In the genomic region with DNA sequence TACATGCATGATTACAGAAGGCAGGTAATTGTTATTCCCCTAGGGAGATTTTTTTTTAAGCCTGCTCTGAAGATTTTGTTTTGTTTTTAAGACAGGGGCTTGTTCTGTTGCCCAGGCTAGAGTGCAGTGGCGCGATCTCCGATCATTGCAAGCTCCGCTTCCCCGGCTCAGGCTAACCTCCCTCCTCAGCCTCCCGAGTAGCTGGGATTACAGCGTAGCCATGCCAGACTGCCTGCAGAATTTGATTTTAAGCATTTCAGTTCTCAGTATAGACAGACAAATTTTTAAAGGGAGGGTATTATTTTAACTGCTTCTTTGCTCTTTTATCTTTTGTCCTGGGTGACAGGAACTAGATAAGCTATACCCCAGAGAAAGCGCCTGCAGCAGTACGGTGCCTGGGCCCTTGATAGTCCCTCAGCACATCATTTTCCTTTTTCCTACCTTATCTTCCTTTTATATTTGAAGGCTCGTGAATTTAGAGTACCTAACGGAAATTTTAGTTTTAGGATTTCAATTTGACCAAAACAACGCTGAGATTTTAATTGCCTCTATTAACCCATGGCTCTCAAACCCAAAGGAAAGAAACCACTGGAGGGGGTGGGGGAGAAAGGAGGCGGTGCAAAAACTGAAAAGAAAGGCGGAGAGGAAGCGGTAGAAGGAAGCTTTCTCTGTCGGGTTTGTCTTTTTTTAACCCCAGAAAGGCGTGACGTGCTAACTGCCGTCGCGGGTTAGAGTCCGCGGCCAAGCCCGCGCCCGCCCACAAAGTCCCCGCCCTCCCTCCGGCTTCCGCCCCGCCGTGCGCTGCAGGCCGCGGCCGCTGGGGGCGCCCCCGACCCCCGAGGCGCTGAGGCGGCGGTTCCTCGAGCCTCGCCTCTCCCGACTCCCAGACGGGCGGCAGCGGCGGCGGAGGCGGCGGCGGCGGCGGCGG, we compare ENCODE assay signal across 1 cellular context.
TF ChIP-seq lines count a peak whose summit lies in the region.

A gene (plus strand): TSS at position 886 of the 928 bp plus-strand sequence. CDS start 329 bp downstream, outside the sequence.

TF ChIP-seq in K562, 482 proteins besides CTCF, POLR2A, EP300 and RAD21 (continued from another document and continues in another):
- TF ChIP-seq, protein P1, sequence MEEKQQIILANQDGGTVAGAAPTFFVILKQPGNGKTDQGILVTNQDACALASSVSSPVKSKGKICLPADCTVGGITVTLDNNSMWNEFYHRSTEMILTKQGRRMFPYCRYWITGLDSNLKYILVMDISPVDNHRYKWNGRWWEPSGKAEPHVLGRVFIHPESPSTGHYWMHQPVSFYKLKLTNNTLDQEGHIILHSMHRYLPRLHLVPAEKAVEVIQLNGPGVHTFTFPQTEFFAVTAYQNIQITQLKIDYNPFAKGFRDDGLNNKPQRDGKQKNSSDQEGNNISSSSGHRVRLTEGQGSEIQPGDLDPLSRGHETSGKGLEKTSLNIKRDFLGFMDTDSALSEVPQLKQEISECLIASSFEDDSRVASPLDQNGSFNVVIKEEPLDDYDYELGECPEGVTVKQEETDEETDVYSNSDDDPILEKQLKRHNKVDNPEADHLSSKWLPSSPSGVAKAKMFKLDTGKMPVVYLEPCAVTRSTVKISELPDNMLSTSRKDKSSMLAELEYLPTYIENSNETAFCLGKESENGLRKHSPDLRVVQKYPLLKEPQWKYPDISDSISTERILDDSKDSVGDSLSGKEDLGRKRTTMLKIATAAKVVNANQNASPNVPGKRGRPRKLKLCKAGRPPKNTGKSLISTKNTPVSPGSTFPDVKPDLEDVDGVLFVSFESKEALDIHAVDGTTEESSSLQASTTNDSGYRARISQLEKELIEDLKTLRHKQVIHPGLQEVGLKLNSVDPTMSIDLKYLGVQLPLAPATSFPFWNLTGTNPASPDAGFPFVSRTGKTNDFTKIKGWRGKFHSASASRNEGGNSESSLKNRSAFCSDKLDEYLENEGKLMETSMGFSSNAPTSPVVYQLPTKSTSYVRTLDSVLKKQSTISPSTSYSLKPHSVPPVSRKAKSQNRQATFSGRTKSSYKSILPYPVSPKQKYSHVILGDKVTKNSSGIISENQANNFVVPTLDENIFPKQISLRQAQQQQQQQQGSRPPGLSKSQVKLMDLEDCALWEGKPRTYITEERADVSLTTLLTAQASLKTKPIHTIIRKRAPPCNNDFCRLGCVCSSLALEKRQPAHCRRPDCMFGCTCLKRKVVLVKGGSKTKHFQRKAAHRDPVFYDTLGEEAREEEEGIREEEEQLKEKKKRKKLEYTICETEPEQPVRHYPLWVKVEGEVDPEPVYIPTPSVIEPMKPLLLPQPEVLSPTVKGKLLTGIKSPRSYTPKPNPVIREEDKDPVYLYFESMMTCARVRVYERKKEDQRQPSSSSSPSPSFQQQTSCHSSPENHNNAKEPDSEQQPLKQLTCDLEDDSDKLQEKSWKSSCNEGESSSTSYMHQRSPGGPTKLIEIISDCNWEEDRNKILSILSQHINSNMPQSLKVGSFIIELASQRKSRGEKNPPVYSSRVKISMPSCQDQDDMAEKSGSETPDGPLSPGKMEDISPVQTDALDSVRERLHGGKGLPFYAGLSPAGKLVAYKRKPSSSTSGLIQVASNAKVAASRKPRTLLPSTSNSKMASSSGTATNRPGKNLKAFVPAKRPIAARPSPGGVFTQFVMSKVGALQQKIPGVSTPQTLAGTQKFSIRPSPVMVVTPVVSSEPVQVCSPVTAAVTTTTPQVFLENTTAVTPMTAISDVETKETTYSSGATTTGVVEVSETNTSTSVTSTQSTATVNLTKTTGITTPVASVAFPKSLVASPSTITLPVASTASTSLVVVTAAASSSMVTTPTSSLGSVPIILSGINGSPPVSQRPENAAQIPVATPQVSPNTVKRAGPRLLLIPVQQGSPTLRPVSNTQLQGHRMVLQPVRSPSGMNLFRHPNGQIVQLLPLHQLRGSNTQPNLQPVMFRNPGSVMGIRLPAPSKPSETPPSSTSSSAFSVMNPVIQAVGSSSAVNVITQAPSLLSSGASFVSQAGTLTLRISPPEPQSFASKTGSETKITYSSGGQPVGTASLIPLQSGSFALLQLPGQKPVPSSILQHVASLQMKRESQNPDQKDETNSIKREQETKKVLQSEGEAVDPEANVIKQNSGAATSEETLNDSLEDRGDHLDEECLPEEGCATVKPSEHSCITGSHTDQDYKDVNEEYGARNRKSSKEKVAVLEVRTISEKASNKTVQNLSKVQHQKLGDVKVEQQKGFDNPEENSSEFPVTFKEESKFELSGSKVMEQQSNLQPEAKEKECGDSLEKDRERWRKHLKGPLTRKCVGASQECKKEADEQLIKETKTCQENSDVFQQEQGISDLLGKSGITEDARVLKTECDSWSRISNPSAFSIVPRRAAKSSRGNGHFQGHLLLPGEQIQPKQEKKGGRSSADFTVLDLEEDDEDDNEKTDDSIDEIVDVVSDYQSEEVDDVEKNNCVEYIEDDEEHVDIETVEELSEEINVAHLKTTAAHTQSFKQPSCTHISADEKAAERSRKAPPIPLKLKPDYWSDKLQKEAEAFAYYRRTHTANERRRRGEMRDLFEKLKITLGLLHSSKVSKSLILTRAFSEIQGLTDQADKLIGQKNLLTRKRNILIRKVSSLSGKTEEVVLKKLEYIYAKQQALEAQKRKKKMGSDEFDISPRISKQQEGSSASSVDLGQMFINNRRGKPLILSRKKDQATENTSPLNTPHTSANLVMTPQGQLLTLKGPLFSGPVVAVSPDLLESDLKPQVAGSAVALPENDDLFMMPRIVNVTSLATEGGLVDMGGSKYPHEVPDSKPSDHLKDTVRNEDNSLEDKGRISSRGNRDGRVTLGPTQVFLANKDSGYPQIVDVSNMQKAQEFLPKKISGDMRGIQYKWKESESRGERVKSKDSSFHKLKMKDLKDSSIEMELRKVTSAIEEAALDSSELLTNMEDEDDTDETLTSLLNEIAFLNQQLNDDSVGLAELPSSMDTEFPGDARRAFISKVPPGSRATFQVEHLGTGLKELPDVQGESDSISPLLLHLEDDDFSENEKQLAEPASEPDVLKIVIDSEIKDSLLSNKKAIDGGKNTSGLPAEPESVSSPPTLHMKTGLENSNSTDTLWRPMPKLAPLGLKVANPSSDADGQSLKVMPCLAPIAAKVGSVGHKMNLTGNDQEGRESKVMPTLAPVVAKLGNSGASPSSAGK (IDR thresholded peaks at IDR 0.05), result no peak
- TF ChIP-seq ZFX (CRISPR knock-in tag; IDR thresholded peaks at IDR 0.05), result peak; percentile 27; the same call in 1 of the 2 replicates
- no peak for TF ChIP-seq HNRNPH1 (optimal IDR thresholded peaks at IDR 0.05; ENCODE audit: low read depth, low read length)
- TF ChIP-seq CAMTA2 (CRISPR knock-in tag; conservative IDR thresholded peaks at IDR 0.05), result no peak
- TF ChIP-seq WHSC1 (IDR thresholded peaks at IDR 0.05; ENCODE audit: low read length), result no peak
- TF ChIP-seq GABPA (tag; conservative IDR thresholded peaks at IDR 0.05; ENCODE audit: low read depth), result peak; percentile 70
- no peak for TF ChIP-seq HEY1 (CRISPR knock-in tag; IDR thresholded peaks at IDR 0.05; ENCODE audit: borderline replicate concordance)
- TF ChIP-seq ZSCAN32 (CRISPR knock-in tag; IDR thresholded peaks at IDR 0.05), result no peak
- TF ChIP-seq ZNF707 (CRISPR knock-in tag; conservative IDR thresholded peaks at IDR 0.05), result no peak
- no peak for TF ChIP-seq TCFL5 (CRISPR knock-in tag; conservative IDR thresholded peaks at IDR 0.05)
- no peak for TF ChIP-seq BRD4 (IDR thresholded peaks at IDR 0.05)
- TF ChIP-seq ZNF785 (CRISPR knock-in tag; IDR thresholded peaks at IDR 0.05), result no peak
- TF ChIP-seq, protein P2, sequence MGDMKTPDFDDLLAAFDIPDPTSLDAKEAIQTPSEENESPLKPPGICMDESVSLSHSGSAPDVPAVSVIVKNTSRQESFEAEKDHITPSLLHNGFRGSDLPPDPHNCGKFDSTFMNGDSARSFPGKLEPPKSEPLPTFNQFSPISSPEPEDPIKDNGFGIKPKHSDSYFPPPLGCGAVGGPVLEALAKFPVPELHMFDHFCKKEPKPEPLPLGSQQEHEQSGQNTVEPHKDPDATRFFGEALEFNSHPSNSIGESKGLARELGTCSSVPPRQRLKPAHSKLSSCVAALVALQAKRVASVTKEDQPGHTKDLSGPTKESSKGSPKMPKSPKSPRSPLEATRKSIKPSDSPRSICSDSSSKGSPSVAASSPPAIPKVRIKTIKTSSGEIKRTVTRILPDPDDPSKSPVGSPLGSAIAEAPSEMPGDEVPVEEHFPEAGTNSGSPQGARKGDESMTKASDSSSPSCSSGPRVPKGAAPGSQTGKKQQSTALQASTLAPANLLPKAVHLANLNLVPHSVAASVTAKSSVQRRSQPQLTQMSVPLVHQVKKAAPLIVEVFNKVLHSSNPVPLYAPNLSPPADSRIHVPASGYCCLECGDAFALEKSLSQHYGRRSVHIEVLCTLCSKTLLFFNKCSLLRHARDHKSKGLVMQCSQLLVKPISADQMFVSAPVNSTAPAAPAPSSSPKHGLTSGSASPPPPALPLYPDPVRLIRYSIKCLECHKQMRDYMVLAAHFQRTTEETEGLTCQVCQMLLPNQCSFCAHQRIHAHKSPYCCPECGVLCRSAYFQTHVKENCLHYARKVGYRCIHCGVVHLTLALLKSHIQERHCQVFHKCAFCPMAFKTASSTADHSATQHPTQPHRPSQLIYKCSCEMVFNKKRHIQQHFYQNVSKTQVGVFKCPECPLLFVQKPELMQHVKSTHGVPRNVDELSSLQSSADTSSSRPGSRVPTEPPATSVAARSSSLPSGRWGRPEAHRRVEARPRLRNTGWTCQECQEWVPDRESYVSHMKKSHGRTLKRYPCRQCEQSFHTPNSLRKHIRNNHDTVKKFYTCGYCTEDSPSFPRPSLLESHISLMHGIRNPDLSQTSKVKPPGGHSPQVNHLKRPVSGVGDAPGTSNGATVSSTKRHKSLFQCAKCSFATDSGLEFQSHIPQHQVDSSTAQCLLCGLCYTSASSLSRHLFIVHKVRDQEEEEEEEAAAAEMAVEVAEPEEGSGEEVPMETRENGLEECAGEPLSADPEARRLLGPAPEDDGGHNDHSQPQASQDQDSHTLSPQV (IDR thresholded peaks at IDR 0.05), result peak; percentile 26; the same call in 1 of the 2 replicates
- TF ChIP-seq, protein P3, sequence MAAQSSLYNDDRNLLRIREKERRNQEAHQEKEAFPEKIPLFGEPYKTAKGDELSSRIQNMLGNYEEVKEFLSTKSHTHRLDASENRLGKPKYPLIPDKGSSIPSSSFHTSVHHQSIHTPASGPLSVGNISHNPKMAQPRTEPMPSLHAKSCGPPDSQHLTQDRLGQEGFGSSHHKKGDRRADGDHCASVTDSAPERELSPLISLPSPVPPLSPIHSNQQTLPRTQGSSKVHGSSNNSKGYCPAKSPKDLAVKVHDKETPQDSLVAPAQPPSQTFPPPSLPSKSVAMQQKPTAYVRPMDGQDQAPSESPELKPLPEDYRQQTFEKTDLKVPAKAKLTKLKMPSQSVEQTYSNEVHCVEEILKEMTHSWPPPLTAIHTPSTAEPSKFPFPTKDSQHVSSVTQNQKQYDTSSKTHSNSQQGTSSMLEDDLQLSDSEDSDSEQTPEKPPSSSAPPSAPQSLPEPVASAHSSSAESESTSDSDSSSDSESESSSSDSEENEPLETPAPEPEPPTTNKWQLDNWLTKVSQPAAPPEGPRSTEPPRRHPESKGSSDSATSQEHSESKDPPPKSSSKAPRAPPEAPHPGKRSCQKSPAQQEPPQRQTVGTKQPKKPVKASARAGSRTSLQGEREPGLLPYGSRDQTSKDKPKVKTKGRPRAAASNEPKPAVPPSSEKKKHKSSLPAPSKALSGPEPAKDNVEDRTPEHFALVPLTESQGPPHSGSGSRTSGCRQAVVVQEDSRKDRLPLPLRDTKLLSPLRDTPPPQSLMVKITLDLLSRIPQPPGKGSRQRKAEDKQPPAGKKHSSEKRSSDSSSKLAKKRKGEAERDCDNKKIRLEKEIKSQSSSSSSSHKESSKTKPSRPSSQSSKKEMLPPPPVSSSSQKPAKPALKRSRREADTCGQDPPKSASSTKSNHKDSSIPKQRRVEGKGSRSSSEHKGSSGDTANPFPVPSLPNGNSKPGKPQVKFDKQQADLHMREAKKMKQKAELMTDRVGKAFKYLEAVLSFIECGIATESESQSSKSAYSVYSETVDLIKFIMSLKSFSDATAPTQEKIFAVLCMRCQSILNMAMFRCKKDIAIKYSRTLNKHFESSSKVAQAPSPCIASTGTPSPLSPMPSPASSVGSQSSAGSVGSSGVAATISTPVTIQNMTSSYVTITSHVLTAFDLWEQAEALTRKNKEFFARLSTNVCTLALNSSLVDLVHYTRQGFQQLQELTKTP (IDR thresholded peaks at IDR 0.05; ENCODE audit: low read depth in 1 of 2, partially characterized antibody in 2 of 2), result peak in 1 of 2 experiments; percentile 82
- peak; percentile 85 for TF ChIP-seq SPI1 (IDR thresholded peaks at IDR 0.05; ENCODE audit: borderline replicate concordance, low read depth, low read length)
- TF ChIP-seq, protein P4, sequence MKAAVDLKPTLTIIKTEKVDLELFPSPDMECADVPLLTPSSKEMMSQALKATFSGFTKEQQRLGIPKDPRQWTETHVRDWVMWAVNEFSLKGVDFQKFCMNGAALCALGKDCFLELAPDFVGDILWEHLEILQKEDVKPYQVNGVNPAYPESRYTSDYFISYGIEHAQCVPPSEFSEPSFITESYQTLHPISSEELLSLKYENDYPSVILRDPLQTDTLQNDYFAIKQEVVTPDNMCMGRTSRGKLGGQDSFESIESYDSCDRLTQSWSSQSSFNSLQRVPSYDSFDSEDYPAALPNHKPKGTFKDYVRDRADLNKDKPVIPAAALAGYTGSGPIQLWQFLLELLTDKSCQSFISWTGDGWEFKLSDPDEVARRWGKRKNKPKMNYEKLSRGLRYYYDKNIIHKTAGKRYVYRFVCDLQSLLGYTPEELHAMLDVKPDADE (conservative IDR thresholded peaks at IDR 0.05; ENCODE audit: control insufficient read depth, low read depth, low read length), result peak; percentile 80
- TF ChIP-seq, protein P5, sequence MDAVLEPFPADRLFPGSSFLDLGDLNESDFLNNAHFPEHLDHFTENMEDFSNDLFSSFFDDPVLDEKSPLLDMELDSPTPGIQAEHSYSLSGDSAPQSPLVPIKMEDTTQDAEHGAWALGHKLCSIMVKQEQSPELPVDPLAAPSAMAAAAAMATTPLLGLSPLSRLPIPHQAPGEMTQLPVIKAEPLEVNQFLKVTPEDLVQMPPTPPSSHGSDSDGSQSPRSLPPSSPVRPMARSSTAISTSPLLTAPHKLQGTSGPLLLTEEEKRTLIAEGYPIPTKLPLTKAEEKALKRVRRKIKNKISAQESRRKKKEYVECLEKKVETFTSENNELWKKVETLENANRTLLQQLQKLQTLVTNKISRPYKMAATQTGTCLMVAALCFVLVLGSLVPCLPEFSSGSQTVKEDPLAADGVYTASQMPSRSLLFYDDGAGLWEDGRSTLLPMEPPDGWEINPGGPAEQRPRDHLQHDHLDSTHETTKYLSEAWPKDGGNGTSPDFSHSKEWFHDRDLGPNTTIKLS (IDR thresholded peaks at IDR 0.05; ENCODE audit: borderline replicate concordance, low read depth), result no peak; the same call in 1 of the 2 replicates
- no peak for TF ChIP-seq SETDB1 (IDR thresholded peaks at IDR 0.05; ENCODE audit: low read length)
- TF ChIP-seq NFIC (IDR thresholded peaks at IDR 0.05), result no peak; the same call in 1 of the 2 replicates
- TF ChIP-seq PHF21A (IDR thresholded peaks at IDR 0.05; ENCODE audit: borderline replicate concordance, low read depth), result no peak
- TF ChIP-seq ZNF263 (CRISPR knock-in tag; IDR thresholded peaks at IDR 0.05; ENCODE audit: borderline replicate concordance), result no peak
- 0 out of 2 replicates have a peak, but pooled peaks have one; percentile 12 for TF ChIP-seq GATA2 (CRISPR knock-in tag; IDR thresholded peaks at IDR 0.05)
